In genomic region chr7:100325671-100326070, GRCh38 we compare ENCODE assay signal across 5 cellular contexts. TPM values are rescaled to one million over a fixed set of nuclear protein-coding genes. Genes with fewer than 3 reads are reported as not detected.
"Had no signal": no experiment of that assay in that cellular context is flagged by ENCODE, and none has a peak within 500 bp of the region (broad histone marks: within the 10 kb centered on the region; RNA-seq: fewer than 3 reads in every experiment).

No MANE protein-coding gene starts in this region.

RNA-seq across cellular contexts. Expression of gene SPDYE3, which starts 18.2 kb away (rescaled TPM):
- total RNA-seq: M059J, PC-3, Peyer's patch, Right ventricle myocardium superior, SJSA1 had no signal
